Comparison of ENCODE assay signal across 12 cellular contexts in the genomic region with DNA sequence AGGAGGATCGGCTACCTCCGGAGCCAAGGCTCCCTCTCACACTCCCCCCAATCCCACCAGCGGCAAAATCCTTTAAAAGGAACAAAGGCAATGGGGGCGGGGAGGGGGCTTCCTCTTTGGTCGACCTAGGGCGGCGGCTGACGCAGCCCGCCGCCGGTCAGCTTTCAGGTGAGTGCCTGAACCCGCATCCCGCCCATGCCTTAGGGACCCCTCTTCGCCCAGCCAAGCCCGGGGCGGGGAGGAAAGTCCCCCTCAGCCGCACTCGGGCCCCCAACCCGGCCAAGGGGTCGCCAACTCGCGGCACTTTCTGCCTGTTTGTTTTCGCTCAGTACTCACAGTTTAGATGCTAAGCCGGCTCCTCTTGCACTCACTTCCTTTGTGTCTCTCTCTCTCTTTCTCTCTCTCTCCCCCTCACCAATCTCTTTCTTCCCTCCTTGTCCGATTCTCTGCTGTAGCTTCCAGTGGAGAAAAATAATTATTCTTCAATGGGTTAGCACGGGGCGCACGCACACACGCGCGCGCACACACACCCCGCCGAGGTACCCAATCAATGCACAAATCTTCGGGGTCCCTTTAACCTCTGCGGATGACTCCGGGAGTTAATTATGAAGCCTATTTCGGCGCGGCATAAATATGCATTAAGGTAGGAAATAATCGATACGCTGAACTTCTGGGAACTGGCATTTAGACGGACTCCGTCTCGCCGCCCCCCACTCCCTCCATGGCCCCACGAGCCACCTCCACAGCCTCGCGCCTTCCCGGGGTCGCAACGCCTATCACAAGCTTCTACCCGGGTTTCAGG. TPM values are rescaled to one million over a fixed set of nuclear protein-coding genes. Genes with fewer than 3 reads are reported as not detected.
DNase-seq lines count a peak whose midpoint lies in the region; ATAC-seq, FAIRE-seq and TF ChIP-seq lines count a peak whose summit lies in the region.
"Had no signal": no experiment of that assay in that cellular context is flagged by ENCODE, and none has a peak within 500 bp of the region (broad histone marks: within the 10 kb centered on the region; RNA-seq: fewer than 3 reads in every experiment).

A gene (minus strand): TSS at position 465 of the 802 bp plus-strand sequence.

- no peak for ATAC-seq in CD4-positive, alpha-beta T cell (ENCODE audit: poor library complexity)
- no peak for ATAC-seq in HCT116

- peaks cover 87% of the 10 kb centered on the region for H3K27me3 Mint-ChIP-seq in CD4-positive, alpha-beta T cell
- H3K27me3 Mint-ChIP-seq in nephron (ENCODE audit: low read depth) = peaks cover 87% of the 10 kb centered on the region

- peak within 1 kb of the TSS; percentile 86 for H3K4me2 ChIP-seq in HCT116 (ENCODE audit: low read length)

- H3K36me3 ChIP-seq in HCT116 (ENCODE audit: control insufficient read depth in 1 of 2, insufficient read depth in 2 of 2, low read length in 2 of 2) = no peaks in the 10 kb centered on the region

- no peaks in the 10 kb centered on the region for H3K9me3 ChIP-seq in CD4-positive, alpha-beta T cell (ENCODE audit: control insufficient read depth, low read length)
- no peaks in the 10 kb centered on the region for H3K9me3 ChIP-seq in HCT116 (ENCODE audit: control insufficient read depth in 1 of 2, insufficient read depth in 1 of 2, low read depth in 1 of 2, low read length in 2 of 2)

- FAIRE-seq in frontal cortex (lab: Jason Lieb, UNC) = no peak

- no peaks in the 10 kb centered on the region for H3K9me3 Mint-ChIP-seq in CD4-positive, alpha-beta T cell
- peaks cover 3% of the 10 kb centered on the region for H3K9me3 Mint-ChIP-seq in nephron
- H3K9me3 Mint-ChIP-seq: dendritic cell treated with granulocyte-macrophage colony-stimulating factor and Interleukin-4, amounts not matched to agents 40 ng/mL and 50 ng/mL, for 4 days had no signal

- peaks cover 20 to 54% of the 10 kb centered on the region in 2 experiments for H3K4me1 ChIP-seq in HCT116 (ENCODE audit: control insufficient read depth in 1 of 2, insufficient read depth in 2 of 2, low read length in 2 of 2)

- H3K4me3 Mint-ChIP-seq in CD4-positive, alpha-beta T cell = peak within 1 kb of the TSS; percentile 79
- H3K4me3 Mint-ChIP-seq in nephron = peak within 1 kb of the TSS; percentile 79 to 86 (median 84)
- H3K4me3 Mint-ChIP-seq: dendritic cell treated with granulocyte-macrophage colony-stimulating factor and Interleukin-4, amounts not matched to agents 40 ng/mL and 50 ng/mL, for 4 days had no signal

- peak within 1 kb of the TSS; percentile 76 for H2AFZ ChIP-seq in HCT116 (ENCODE audit: low read depth, low read length, poor library complexity, severe bottlenecking)

- TF ChIP-seq POLR2A in HCT116 (IDR thresholded peaks at IDR 0.05; ENCODE audit: borderline replicate concordance, extremely low read depth, insufficient read depth, insufficient read length) = no peak

- no peaks in the 10 kb centered on the region for H3K9me2 ChIP-seq in HCT116 (ENCODE audit: insufficient read depth)

- H3K27me3 ChIP-seq in CD4-positive, alpha-beta T cell (ENCODE audit: control insufficient read depth, insufficient read depth, low read length) = peaks cover 85% of the 10 kb centered on the region
- H3K27me3 ChIP-seq in HCT116 (ENCODE audit: insufficient read depth, low read length) = 0 out of 2 replicates have a peak, but pooled peaks cover 7% of the 10 kb centered on the region

- TF ChIP-seq CTCF in CD4-positive, alpha-beta T cell (IDR thresholded peaks at IDR 0.05) = no peak
- no peak for TF ChIP-seq CTCF in HCT116 (IDR thresholded peaks at IDR 0.05 in 2 of 3, conservative IDR thresholded peaks at IDR 0.05 in 1 of 3; ENCODE audit: borderline replicate concordance in 1 of 3, insufficient read depth in 1 of 3, low read depth in 2 of 3, low read length in 2 of 3)
- no peak for TF ChIP-seq CTCF in nephron (IDR thresholded peaks at IDR 0.05; ENCODE audit: unreplicated experiment in 3 of 3)

- H3K36me3 Mint-ChIP-seq in CD4-positive, alpha-beta T cell (ENCODE audit: low read depth) = no peaks in the 10 kb centered on the region
- no peaks in the 10 kb centered on the region for H3K36me3 Mint-ChIP-seq in nephron (ENCODE audit: low read depth)

- no TSS peak for BruUV-seq in HCT116 (replicated peaks; lab: Mats Ljungman, UMichigan)

- TF ChIP-seq RAD21 in HCT116 (IDR thresholded peaks at IDR 0.05; ENCODE audit: low read depth) = no peak

- H3K4me3 ChIP-seq in HCT116 (replicated peaks in 1 of 2; ENCODE audit: low read depth in 1 of 2, low read length in 2 of 2) = peak within 1 kb of the TSS; percentile 45 to 60

- no peak within 1 kb of the TSS for H3K27ac Mint-ChIP-seq in CD4-positive, alpha-beta T cell
- peak within 1 kb of the TSS; percentile 31 to 48 (median 39) for H3K27ac Mint-ChIP-seq in nephron
- H3K27ac Mint-ChIP-seq: dendritic cell treated with granulocyte-macrophage colony-stimulating factor and Interleukin-4, amounts not matched to agents 40 ng/mL and 50 ng/mL, for 4 days had no signal

- intact Hi-C loops in CD4-positive, alpha-beta T cell (cut with DNase I, micrococcal nuclease) = no loop called here
- intact Hi-C loops in HCT116 (cut with micrococcal nuclease) = no loop called here

- no peak for DNase-seq in CD4-positive, alpha-beta T cell
- DNase-seq in HCT116 (ENCODE audit: low read depth, low spot score) (no peak), cerebellar cortex (ENCODE audit: low spot score) (peak; percentile 61), midbrain (lab: John Stamatoyannopoulos, UW) (no peak), frontal cortex (ENCODE audit: low spot score in 2 of 2) (no peak), NOMO-1 treated with dmso at 0.1 percent for 144 hours (lab: John Stamatoyannopoulos, UW; ENCODE audit: unreplicated experiment) (no peak), NCI-H187 treated with DMSO at 0.1 percent for 48 hours (lab: John Stamatoyannopoulos, UW) (no peak)
- DNase-seq: activated CD4-positive, alpha-beta T cell treated with anti-CD3 and anti-CD28 coated beads for 1 hour; NCI-H446 had no signal

- peaks cover 14% of the 10 kb centered on the region for H3K4me1 Mint-ChIP-seq in CD4-positive, alpha-beta T cell (ENCODE audit: low read depth)
- peaks cover 48% of the 10 kb centered on the region for H3K4me1 Mint-ChIP-seq in nephron

- RAD21 ChIA-PET in HCT116 (lab: Charles Lee; ENCODE audit: low non-redundant PET in 1 of 2, low total read pairs in 2 of 2, uncharacterized antibody in 2 of 2, unreplicated experiment in 2 of 2) = no interaction called here

- peak within 1 kb of the TSS; percentile 48; the same call in 1 of the 2 replicates for H3K9ac ChIP-seq in HCT116 (ENCODE audit: low read length)

- H3K27ac ChIP-seq in CD4-positive, alpha-beta T cell (ENCODE audit: low read depth, low read length) = no peak within 1 kb of the TSS
- H3K27ac ChIP-seq in HCT116 (ENCODE audit: low read depth, low read length) = peak within 1 kb of the TSS; percentile 23; the same call in 1 of the 2 replicates

- POLR2A ChIA-PET in CD4-positive, alpha-beta T cell (lab: Charles Lee) = no interaction called here
- POLR2A ChIA-PET in HCT116 (lab: Charles Lee) = no interaction called here

- no peaks in the 10 kb centered on the region for H3K79me2 ChIP-seq in HCT116 (ENCODE audit: insufficient read depth, low read length)

- CTCF ChIA-PET in CD4-positive, alpha-beta T cell (lab: Charles Lee) = no interaction called here
- CTCF ChIA-PET in HCT116 (lab: Charles Lee) = interaction anchor here (1.1 to 2.9 kb wide), 2 partner anchors 30 kb away, joined by 3 to 11 read pairs; no protein-coding TSS in a partner anchor

- H4K20me1 ChIP-seq in HCT116 (ENCODE audit: insufficient read depth) = no peaks in the 10 kb centered on the region

TF ChIP-seq in HCT116, 20 proteins besides CTCF, POLR2A, EP300 and RAD21:
- no peak for TF ChIP-seq EZH2phosphoT487 (IDR thresholded peaks at IDR 0.05; ENCODE audit: borderline replicate concordance)

RNA-seq across cellular contexts. Expression of the gene that starts here (rescaled TPM):
- not detected for total RNA-seq in CD4-positive, alpha-beta T cell
- total RNA-seq in HCT116 (2021; ENCODE audit: unreplicated experiment) = 3.9 TPM
- 3.2 and 4.4 TPM in 2 replicates for polyA plus RNA-seq in HCT116 (2012)
- 0.41 TPM for total RNA-seq in frontal cortex
- total RNA-seq: lung microvascular endothelial cell had no signal
